ENCODE assay signal across 3 cellular contexts in the genomic region with DNA sequence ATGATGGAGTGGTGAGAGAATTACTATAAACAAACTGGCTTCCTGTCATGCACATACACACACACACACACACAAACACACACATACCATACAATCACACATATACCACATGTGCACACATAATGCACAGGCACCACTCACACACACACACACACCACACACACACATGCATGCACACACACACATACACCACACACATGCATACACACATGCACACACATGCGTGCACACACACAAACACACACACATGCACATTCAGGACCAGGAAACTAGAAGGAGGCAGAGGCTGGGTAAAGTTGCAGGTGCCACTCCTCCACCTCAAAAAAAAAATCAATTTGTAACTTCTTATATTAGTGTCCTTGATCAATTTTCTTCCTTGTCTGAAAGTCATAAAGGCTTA.
TF ChIP-seq lines count a peak whose summit lies in the region.

No MANE protein-coding gene starts in this region.

TF ChIP-seq in HEK293, 187 proteins besides CTCF, POLR2A, EP300 and RAD21:
- TF ChIP-seq, protein P1, sequence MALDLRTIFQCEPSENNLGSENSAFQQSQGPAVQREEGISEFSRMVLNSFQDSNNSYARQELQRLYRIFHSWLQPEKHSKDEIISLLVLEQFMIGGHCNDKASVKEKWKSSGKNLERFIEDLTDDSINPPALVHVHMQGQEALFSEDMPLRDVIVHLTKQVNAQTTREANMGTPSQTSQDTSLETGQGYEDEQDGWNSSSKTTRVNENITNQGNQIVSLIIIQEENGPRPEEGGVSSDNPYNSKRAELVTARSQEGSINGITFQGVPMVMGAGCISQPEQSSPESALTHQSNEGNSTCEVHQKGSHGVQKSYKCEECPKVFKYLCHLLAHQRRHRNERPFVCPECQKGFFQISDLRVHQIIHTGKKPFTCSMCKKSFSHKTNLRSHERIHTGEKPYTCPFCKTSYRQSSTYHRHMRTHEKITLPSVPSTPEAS (tag by site-specific recombination; IDR thresholded peaks at IDR 0.05): peak; percentile 97
- TF ChIP-seq ZNF629 (tag by site-specific recombination; IDR thresholded peaks at IDR 0.05) (no peak), ZNF501 (tag by site-specific recombination; IDR thresholded peaks at IDR 0.05) (no peak)

TF ChIP-seq in IMR-90, 13 proteins besides CTCF, POLR2A, EP300 and RAD21:
- TF ChIP-seq ELK1 (IDR thresholded peaks at IDR 0.05; ENCODE audit: borderline replicate concordance, low read depth, low read length): no peak
TF ChIP-seq in IMR-90: peak in this region for 0.

TF ChIP-seq in K562, 482 proteins besides CTCF, POLR2A, EP300 and RAD21:
- TF ChIP-seq THRB (CRISPR knock-in tag; conservative IDR thresholded peaks at IDR 0.05) (0 out of 2 replicates have a peak, but pooled peaks have one; percentile 68), ZNF644 (tag; IDR thresholded peaks at IDR 0.05; ENCODE audit: low read depth) (no peak), OTX1 (CRISPR knock-in tag; IDR thresholded peaks at IDR 0.05) (0 out of 2 replicates have a peak, but pooled peaks have one; percentile 19), ELF4 (CRISPR knock-in tag; IDR thresholded peaks at IDR 0.05) (peak; percentile 38; the same call in 1 of the 2 replicates), FOXK1 (CRISPR knock-in tag; IDR thresholded peaks at IDR 0.05; ENCODE audit: borderline replicate concordance) (no peak)
- TF ChIP-seq, protein P2, sequence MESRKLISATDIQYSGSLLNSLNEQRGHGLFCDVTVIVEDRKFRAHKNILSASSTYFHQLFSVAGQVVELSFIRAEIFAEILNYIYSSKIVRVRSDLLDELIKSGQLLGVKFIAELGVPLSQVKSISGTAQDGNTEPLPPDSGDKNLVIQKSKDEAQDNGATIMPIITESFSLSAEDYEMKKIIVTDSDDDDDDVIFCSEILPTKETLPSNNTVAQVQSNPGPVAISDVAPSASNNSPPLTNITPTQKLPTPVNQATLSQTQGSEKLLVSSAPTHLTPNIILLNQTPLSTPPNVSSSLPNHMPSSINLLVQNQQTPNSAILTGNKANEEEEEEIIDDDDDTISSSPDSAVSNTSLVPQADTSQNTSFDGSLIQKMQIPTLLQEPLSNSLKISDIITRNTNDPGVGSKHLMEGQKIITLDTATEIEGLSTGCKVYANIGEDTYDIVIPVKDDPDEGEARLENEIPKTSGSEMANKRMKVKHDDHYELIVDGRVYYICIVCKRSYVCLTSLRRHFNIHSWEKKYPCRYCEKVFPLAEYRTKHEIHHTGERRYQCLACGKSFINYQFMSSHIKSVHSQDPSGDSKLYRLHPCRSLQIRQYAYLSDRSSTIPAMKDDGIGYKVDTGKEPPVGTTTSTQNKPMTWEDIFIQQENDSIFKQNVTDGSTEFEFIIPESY (CRISPR knock-in tag; IDR thresholded peaks at IDR 0.05): no peak
- TF ChIP-seq, protein P3, sequence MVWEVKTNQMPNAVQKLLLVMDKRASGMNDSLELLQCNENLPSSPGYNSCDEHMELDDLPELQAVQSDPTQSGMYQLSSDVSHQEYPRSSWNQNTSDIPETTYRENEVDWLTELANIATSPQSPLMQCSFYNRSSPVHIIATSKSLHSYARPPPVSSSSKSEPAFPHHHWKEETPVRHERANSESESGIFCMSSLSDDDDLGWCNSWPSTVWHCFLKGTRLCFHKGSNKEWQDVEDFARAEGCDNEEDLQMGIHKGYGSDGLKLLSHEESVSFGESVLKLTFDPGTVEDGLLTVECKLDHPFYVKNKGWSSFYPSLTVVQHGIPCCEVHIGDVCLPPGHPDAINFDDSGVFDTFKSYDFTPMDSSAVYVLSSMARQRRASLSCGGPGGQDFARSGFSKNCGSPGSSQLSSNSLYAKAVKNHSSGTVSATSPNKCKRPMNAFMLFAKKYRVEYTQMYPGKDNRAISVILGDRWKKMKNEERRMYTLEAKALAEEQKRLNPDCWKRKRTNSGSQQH (CRISPR knock-in tag; IDR thresholded peaks at IDR 0.05): 0 out of 2 replicates have a peak, but pooled peaks have one; percentile 30
- TF ChIP-seq, protein P4, sequence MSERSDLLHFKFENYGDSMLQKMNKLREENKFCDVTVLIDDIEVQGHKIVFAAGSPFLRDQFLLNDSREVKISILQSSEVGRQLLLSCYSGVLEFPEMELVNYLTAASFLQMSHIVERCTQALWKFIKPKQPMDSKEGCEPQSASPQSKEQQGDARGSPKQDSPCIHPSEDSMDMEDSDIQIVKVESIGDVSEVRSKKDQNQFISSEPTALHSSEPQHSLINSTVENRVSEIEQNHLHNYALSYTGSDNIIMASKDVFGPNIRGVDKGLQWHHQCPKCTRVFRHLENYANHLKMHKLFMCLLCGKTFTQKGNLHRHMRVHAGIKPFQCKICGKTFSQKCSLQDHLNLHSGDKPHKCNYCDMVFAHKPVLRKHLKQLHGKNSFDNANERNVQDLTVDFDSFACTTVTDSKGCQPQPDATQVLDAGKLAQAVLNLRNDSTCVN (CRISPR knock-in tag; IDR thresholded peaks at IDR 0.05): 0 out of 2 replicates have a peak, but pooled peaks have one; percentile 39
